ENCODE assay signal across 10 cellular contexts in the genomic region with DNA sequence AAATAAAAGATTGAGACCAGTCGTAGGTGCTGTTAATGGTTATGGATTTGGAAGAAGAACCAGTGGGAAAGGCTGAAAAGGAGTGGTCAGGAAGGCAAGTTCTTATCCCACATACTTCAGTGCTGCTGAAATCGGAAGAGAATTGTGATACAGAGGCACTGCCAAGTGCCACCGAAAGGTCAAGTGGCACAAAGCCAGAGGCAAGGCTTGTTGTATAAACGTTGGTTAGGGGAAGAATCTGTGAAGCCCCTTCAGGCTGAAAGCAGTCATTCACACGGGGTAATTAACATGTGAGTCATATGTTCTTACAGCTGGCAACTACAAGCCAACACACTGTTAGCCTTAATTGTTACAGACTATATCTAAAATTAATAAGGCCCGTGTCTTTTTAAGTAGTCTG. TPM values are rescaled to one million over a fixed set of nuclear protein-coding genes. Genes with fewer than 3 reads are reported as not detected.
DNase-seq lines count a peak whose midpoint lies in the region; ATAC-seq and TF ChIP-seq lines count a peak whose summit lies in the region.
"Had no signal": no experiment of that assay in that cellular context is flagged by ENCODE, and none has a peak within 500 bp of the region (broad histone marks: within the 10 kb centered on the region; RNA-seq: fewer than 3 reads in every experiment).

No MANE protein-coding gene starts in this region.

- H3F3A ChIP-seq in neural progenitor cell (ENCODE audit: low read depth): no peaks in the 10 kb centered on the region

- peak; percentile 19 for DNase-seq in HFF-Myc (ENCODE audit: extremely low read depth, low read depth)
- DNase-seq in NCI-H460 (ENCODE audit: extremely low read depth, low read depth): peak; percentile 2
- peak; percentile 46 for DNase-seq in fibroblast of mammary gland (ENCODE audit: low read depth)
- DNase-seq in sciatic nerve (ENCODE audit: low spot score): peak; percentile 63
- DNase-seq in NCI-H187 (lab: John Stamatoyannopoulos, UW): no peak
- no peak for DNase-seq in naive thymus-derived CD8-positive, alpha-beta T cell
- no peak for DNase-seq in neural progenitor cell (ENCODE audit: low spot score)
- DNase-seq: activated gamma-delta T cell had no signal

- peaks cover 0 to 70% (median 17%) of the 10 kb centered on the region in 3 donors for H3K36me3 Mint-ChIP-seq in naive thymus-derived CD8-positive, alpha-beta T cell
- H3K36me3 Mint-ChIP-seq in neural progenitor cell: peaks cover 3% of the 10 kb centered on the region

- no peaks in the 10 kb centered on the region for H3K4me1 ChIP-seq in neural progenitor cell

- no peak overlapping the region for H3K4me3 Mint-ChIP-seq in naive thymus-derived CD8-positive, alpha-beta T cell
- H3K4me3 Mint-ChIP-seq in neural progenitor cell: no peak overlapping the region
- H3K4me3 Mint-ChIP-seq: nephron had no signal

- H3K27me3 ChIP-seq in neural progenitor cell: no peaks in the 10 kb centered on the region

- POLR2A ChIA-PET in naive thymus-derived CD8-positive, alpha-beta T cell (lab: Charles Lee): no interaction called here

- no peaks in the 10 kb centered on the region for H3K36me3 ChIP-seq in neural progenitor cell

- no peaks in the 10 kb centered on the region for H4K20me1 ChIP-seq in neural progenitor cell (ENCODE audit: low read depth)

- H3K4me2 ChIP-seq in neural progenitor cell: no peak overlapping the region

- no peak overlapping the region for H3K27ac ChIP-seq in neural progenitor cell

- no peak overlapping the region for H3K9ac ChIP-seq in neural progenitor cell

- no peak overlapping the region for H2AFZ ChIP-seq in neural progenitor cell (replicated peaks)

- no peaks in the 10 kb centered on the region for H3K9me3 ChIP-seq in neural progenitor cell (ENCODE audit: low read depth)

- H3K27me3 Mint-ChIP-seq in naive thymus-derived CD8-positive, alpha-beta T cell: no peaks in the 10 kb centered on the region
- peaks cover 3% of the 10 kb centered on the region for H3K27me3 Mint-ChIP-seq in neural progenitor cell (ENCODE audit: insufficient read depth, low read depth)

- no peaks in the 10 kb centered on the region for H3K9me3 Mint-ChIP-seq in naive thymus-derived CD8-positive, alpha-beta T cell
- H3K9me3 Mint-ChIP-seq in neural progenitor cell: no peaks in the 10 kb centered on the region
- H3K9me3 Mint-ChIP-seq: nephron had no signal

- no peak for TF ChIP-seq CTCF in HFF-Myc (IDR thresholded peaks at IDR 0.05; ENCODE audit: low read depth, low read length, missing control alignments)
- TF ChIP-seq CTCF in fibroblast of mammary gland (conservative IDR thresholded peaks at IDR 0.05; ENCODE audit: control insufficient read depth, insufficient read depth, low read depth, low read length): no peak
- no peak for TF ChIP-seq CTCF in neural progenitor cell (IDR thresholded peaks at IDR 0.05)

- peak; percentile 45 for ATAC-seq in sciatic nerve
- ATAC-seq in HG03025 (IDR thresholded peaks at IDR 0.05; ENCODE audit: low FRiP score, unreplicated experiment): no peak
- ATAC-seq in naive thymus-derived CD8-positive, alpha-beta T cell: no peak

- peaks cover 0 to 8% (median 3%) of the 10 kb centered on the region in 4 donors for H3K4me1 Mint-ChIP-seq in naive thymus-derived CD8-positive, alpha-beta T cell
- H3K4me1 Mint-ChIP-seq in neural progenitor cell: peaks cover 20% of the 10 kb centered on the region

- intact Hi-C loops in sciatic nerve (cut with DNase I): no loop called here

- no peaks in the 10 kb centered on the region for H3K79me2 ChIP-seq in neural progenitor cell (ENCODE audit: low read depth)

- no peak overlapping the region for H3K4me3 ChIP-seq in HFF-Myc (replicated peaks; ENCODE audit: low read depth, low read length)
- no peak overlapping the region for H3K4me3 ChIP-seq in fibroblast of mammary gland (ENCODE audit: control insufficient read depth, low read depth, low read length)
- H3K4me3 ChIP-seq in neural progenitor cell: no peak overlapping the region

- peak overlapping the region in 2 of 10 donors; percentile 0 to 68 for H3K27ac Mint-ChIP-seq in naive thymus-derived CD8-positive, alpha-beta T cell
- H3K27ac Mint-ChIP-seq in neural progenitor cell: no peak overlapping the region

RNA-seq across cellular contexts. Expression of gene ZBTB40, which starts 48.8 kb away (rescaled TPM):
- 10.2 and 13.5 TPM in 2 replicates for total RNA-seq in NCI-H460 (2014; rRNA removed; shearing (Covaris generic))
- 26.7 and 32.8 TPM in 2 replicates for polyA plus RNA-seq in NCI-H460 (2014; cell fraction: nucleus; rRNA removed)
- 25.8 TPM for total RNA-seq in sciatic nerve
- 10 to 100 TPM; 66.6 to 67.2 TPM for total RNA-seq in naive thymus-derived CD8-positive, alpha-beta T cell
- 1 to 10 TPM; 1.4 to 4.8 (median 1.9) TPM for polyA plus RNA-seq in naive thymus-derived CD8-positive, alpha-beta T cell
- 14.9 and 15.7 TPM in 2 replicates for total RNA-seq in neural progenitor cell (ENCODE audit: low replicate concordance)

Comparison
In these comparisons a context has a peak if more than half of its experiments do, and no peak if none do; other contexts are left out.
1. DNase-seq: peak in HFF-Myc (single experiment), NCI-H460 (single experiment), fibroblast of mammary gland (single experiment) and sciatic nerve (single experiment); none in NCI-H187 (0 of 2), naive thymus-derived CD8-positive, alpha-beta T cell (0 of 10) and neural progenitor cell (single experiment).